Comparison of ENCODE assay signal across 1 cellular context in the genomic region with DNA sequence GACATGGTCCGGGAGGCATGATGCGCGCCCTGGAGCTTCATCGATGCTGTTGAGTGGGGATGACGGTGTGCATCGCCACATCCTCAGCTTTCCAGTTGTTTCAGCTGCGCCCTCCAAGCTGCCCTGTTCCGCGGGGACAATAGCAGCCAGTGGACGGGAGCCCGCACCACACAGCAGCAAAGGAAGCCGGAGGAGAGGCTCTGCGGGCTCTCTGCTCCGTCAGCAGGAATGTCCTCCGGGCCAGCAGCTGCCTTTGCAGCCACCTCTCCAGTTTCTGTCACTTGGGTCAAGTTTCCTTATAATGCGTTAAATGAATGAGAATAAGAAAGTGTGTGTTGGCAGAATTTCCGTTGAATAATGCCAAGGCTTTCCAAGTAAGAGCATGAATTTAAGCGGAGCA.
TF ChIP-seq lines count a peak whose summit lies in the region.

No MANE protein-coding gene starts in this region.

TF ChIP-seq in GM23338, 12 proteins besides CTCF, POLR2A, EP300 and RAD21 (continued from another document):
- TF ChIP-seq, protein P1, sequence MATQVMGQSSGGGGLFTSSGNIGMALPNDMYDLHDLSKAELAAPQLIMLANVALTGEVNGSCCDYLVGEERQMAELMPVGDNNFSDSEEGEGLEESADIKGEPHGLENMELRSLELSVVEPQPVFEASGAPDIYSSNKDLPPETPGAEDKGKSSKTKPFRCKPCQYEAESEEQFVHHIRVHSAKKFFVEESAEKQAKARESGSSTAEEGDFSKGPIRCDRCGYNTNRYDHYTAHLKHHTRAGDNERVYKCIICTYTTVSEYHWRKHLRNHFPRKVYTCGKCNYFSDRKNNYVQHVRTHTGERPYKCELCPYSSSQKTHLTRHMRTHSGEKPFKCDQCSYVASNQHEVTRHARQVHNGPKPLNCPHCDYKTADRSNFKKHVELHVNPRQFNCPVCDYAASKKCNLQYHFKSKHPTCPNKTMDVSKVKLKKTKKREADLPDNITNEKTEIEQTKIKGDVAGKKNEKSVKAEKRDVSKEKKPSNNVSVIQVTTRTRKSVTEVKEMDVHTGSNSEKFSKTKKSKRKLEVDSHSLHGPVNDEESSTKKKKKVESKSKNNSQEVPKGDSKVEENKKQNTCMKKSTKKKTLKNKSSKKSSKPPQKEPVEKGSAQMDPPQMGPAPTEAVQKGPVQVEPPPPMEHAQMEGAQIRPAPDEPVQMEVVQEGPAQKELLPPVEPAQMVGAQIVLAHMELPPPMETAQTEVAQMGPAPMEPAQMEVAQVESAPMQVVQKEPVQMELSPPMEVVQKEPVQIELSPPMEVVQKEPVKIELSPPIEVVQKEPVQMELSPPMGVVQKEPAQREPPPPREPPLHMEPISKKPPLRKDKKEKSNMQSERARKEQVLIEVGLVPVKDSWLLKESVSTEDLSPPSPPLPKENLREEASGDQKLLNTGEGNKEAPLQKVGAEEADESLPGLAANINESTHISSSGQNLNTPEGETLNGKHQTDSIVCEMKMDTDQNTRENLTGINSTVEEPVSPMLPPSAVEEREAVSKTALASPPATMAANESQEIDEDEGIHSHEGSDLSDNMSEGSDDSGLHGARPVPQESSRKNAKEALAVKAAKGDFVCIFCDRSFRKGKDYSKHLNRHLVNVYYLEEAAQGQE (IDR thresholded peaks at IDR 0.05; ENCODE audit: unreplicated experiment) = no peak
- TF ChIP-seq JUNB (IDR thresholded peaks at IDR 0.05; ENCODE audit: unreplicated experiment) = no peak
- no peak for TF ChIP-seq STAT1 (IDR thresholded peaks at IDR 0.05; ENCODE audit: unreplicated experiment)
- no peak for TF ChIP-seq EZH2phosphoT487 (IDR thresholded peaks at IDR 0.05; ENCODE audit: unreplicated experiment)
- TF ChIP-seq NANOG (IDR thresholded peaks at IDR 0.05; ENCODE audit: borderline replicate concordance) = no peak
- TF ChIP-seq, protein P2, sequence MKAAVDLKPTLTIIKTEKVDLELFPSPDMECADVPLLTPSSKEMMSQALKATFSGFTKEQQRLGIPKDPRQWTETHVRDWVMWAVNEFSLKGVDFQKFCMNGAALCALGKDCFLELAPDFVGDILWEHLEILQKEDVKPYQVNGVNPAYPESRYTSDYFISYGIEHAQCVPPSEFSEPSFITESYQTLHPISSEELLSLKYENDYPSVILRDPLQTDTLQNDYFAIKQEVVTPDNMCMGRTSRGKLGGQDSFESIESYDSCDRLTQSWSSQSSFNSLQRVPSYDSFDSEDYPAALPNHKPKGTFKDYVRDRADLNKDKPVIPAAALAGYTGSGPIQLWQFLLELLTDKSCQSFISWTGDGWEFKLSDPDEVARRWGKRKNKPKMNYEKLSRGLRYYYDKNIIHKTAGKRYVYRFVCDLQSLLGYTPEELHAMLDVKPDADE (IDR thresholded peaks at IDR 0.05) = no peak
- no peak for TF ChIP-seq POLR2AphosphoS5 (IDR thresholded peaks at IDR 0.05; ENCODE audit: low read depth)
- no peak for TF ChIP-seq ZNF331 (CRISPR knock-in tag; IDR thresholded peaks at IDR 0.05; ENCODE audit: low read depth)
- TF ChIP-seq CREB1 (CRISPR knock-in tag; IDR thresholded peaks at IDR 0.05; ENCODE audit: low read depth) = no peak
